ENCODE assay signal across 8 cellular contexts in the genomic region with DNA sequence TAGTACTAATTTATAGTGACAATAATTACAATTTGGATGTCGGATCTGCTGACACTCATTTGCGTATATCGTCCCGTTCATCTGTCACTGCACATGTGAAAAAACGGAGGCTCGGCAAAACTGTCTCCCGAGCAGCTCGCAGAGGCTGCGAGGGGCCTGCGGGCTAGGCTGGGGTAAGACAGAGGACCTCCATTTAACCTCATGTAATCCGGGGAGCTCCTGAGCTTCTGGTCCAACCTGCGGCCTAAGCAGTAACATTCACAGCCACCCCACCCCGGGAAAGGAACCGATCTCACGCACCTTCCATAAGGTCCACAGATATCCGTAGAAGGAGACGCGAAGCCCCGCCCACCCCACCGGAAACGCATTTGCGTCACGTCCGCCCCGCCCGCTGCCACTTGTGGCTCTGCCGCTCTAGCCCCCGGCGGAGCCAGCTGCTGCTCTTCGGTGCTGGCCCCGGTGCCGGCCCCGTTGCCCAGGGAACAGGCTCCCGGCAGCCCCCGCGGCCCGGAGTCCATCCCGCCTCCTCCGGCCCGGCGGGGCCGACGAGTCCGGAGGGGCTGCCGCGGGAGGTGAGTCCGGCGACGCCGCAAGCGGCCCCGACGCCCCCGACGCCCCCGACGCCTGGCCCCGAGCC. TPM values are rescaled to one million over a fixed set of nuclear protein-coding genes. Genes with fewer than 3 reads are reported as not detected.
DNase-seq lines count a peak whose midpoint lies in the region; ATAC-seq and TF ChIP-seq lines count a peak whose summit lies in the region.

A gene (minus strand): TSS at position 346 of the 637 bp plus-strand sequence. CDS start 39 bp downstream, at position 307.
A gene with protein sequence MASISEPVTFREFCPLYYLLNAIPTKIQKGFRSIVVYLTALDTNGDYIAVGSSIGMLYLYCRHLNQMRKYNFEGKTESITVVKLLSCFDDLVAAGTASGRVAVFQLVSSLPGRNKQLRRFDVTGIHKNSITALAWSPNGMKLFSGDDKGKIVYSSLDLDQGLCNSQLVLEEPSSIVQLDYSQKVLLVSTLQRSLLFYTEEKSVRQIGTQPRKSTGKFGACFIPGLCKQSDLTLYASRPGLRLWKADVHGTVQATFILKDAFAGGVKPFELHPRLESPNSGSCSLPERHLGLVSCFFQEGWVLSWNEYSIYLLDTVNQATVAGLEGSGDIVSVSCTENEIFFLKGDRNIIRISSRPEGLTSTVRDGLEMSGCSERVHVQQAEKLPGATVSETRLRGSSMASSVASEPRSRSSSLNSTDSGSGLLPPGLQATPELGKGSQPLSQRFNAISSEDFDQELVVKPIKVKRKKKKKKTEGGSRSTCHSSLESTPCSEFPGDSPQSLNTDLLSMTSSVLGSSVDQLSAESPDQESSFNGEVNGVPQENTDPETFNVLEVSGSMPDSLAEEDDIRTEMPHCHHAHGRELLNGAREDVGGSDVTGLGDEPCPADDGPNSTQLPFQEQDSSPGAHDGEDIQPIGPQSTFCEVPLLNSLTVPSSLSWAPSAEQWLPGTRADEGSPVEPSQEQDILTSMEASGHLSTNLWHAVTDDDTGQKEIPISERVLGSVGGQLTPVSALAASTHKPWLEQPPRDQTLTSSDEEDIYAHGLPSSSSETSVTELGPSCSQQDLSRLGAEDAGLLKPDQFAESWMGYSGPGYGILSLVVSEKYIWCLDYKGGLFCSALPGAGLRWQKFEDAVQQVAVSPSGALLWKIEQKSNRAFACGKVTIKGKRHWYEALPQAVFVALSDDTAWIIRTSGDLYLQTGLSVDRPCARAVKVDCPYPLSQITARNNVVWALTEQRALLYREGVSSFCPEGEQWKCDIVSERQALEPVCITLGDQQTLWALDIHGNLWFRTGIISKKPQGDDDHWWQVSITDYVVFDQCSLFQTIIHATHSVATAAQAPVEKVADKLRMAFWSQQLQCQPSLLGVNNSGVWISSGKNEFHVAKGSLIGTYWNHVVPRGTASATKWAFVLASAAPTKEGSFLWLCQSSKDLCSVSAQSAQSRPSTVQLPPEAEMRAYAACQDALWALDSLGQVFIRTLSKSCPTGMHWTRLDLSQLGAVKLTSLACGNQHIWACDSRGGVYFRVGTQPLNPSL (N-terminal part only) (plus strand): TSS at position 397 of the 637 bp plus-strand sequence. CDS start 13,781 bp downstream, outside the sequence.

- H3K4me1 Mint-ChIP-seq in T-helper 17 cell: peaks cover 23% of the 10 kb centered on the region

- DNase-seq in NCI-H187 (lab: John Stamatoyannopoulos, UW) (peak; percentile 95), T-helper 17 cell (peak; percentile 92 to 96 (median 93)), right atrium auricular region (ENCODE audit: low spot score) (peak; percentile 98), psoas muscle (peak; percentile 99)

- H3K27me3 ChIP-seq in right atrium auricular region (no peaks in the 10 kb centered on the region), psoas muscle (ENCODE audit: insufficient read depth in 3 of 3, low read length in 2 of 3) (no peaks in the 10 kb centered on the region)

- peaks cover 0 to 26% of the 10 kb centered on the region in 2 donors for H3K4me1 ChIP-seq in right atrium auricular region
- peaks cover 29% of the 10 kb centered on the region for H3K4me1 ChIP-seq in psoas muscle
- H3K4me1 ChIP-seq in urinary bladder (ENCODE audit: insufficient read depth): peaks cover 2% of the 10 kb centered on the region

- intact Hi-C loops in psoas muscle (cut with DNase I): loop anchor here (2.0 to 5.0 kb wide), 3 partner anchors 42 to 45 kb away; a partner anchor contains a TSS

- ATAC-seq in GM18498 (IDR thresholded peaks at IDR 0.05; ENCODE audit: unreplicated experiment) (peak; percentile 95), HG02938 (IDR thresholded peaks at IDR 0.05; ENCODE audit: unreplicated experiment) (peak; percentile 73), T-helper 17 cell (peak; percentile 94), psoas muscle (peak; percentile 96 to 98 (median 98))

- H3K9me3 ChIP-seq in T-helper 17 cell (ENCODE audit: control insufficient read depth, low read length, poor library complexity, severe bottlenecking) (no peaks in the 10 kb centered on the region), right atrium auricular region (no peaks in the 10 kb centered on the region), psoas muscle (no peaks in the 10 kb centered on the region)

- H3K27ac ChIP-seq in angular gyrus (ENCODE audit: low read depth, low read length) (peak within 1 kb of the TSS; percentile 92), right atrium auricular region (peak within 1 kb of the TSS; percentile 96 to 97), psoas muscle (peak within 1 kb of the TSS; percentile 94), urinary bladder (ENCODE audit: low read depth) (peak within 1 kb of the TSS; percentile 91)

- H3K27ac Mint-ChIP-seq in T-helper 17 cell: no peak within 1 kb of the TSS

- H3K27me3 Mint-ChIP-seq in T-helper 17 cell: no peaks in the 10 kb centered on the region

- H3K4me3 Mint-ChIP-seq in T-helper 17 cell: peak within 1 kb of the TSS; percentile 96

- H3K4me3 ChIP-seq in right atrium auricular region: peak within 1 kb of the TSS; percentile 83 to 98
- H3K4me3 ChIP-seq in psoas muscle: peak within 1 kb of the TSS; percentile 88
- H3K4me3 ChIP-seq in urinary bladder (ENCODE audit: low read depth, low read length): peak within 1 kb of the TSS; percentile 94

- H3K36me3 Mint-ChIP-seq in T-helper 17 cell (ENCODE audit: low read depth): no peaks in the 10 kb centered on the region

- H3K36me3 ChIP-seq in right atrium auricular region: peaks cover 6% of the 10 kb centered on the region
- peaks cover 0 to 26% of the 10 kb centered on the region in 2 donors for H3K36me3 ChIP-seq in psoas muscle (ENCODE audit: insufficient read depth in 1 of 2, low read depth in 1 of 2)
- H3K36me3 ChIP-seq in urinary bladder (ENCODE audit: insufficient read depth): no peaks in the 10 kb centered on the region

- TF ChIP-seq CTCF in right atrium auricular region (IDR thresholded peaks at IDR 0.05) (no peak), psoas muscle (IDR thresholded peaks at IDR 0.05) (no peak)

- 0 to 1% (median 1%) methylated on average over 37 to 58 of the region's 58 CpGs for WGBS in psoas muscle, 3 donors
- WGBS in urinary bladder: under 1% methylated on average over 58 of the region's 58 CpGs

RNA-seq across cellular contexts. Expression of the first gene that starts in this region (rescaled TPM):
- total RNA-seq in T-helper 17 cell (10 to 100 TPM; 17.1 to 21.3 TPM), right atrium auricular region (10 to 100 TPM; 25.0 to 31.3 TPM), psoas muscle (10 to 100 TPM; 27.8 to 40.1 (median 32.5) TPM), urinary bladder (32.7 TPM)
- polyA plus RNA-seq in psoas muscle (10 to 100 TPM; 22.5 to 42.4 (median 35.9) TPM), urinary bladder (29.3 TPM)

RNA-seq across cellular contexts. Expression of the second gene that starts in this region (rescaled TPM):
- 10 to 100 TPM in 1 of 2 donors, 1 to 10 TPM in 1; 8.4 to 16.6 TPM for total RNA-seq in T-helper 17 cell
- total RNA-seq in right atrium auricular region: 10 to 100 TPM; 13.2 to 15.5 TPM
- 10 to 100 TPM; 12.9 to 22.5 (median 18.4) TPM for total RNA-seq in psoas muscle
- 10 to 100 TPM in 1 of 3 donors, 1 to 10 TPM in 2; 5.7 to 19.9 (median 5.9) TPM for polyA plus RNA-seq in psoas muscle
- total RNA-seq in urinary bladder: 12.5 TPM
- 15.6 TPM for polyA plus RNA-seq in urinary bladder

Comparison
In these comparisons a context has a peak if more than half of its experiments do, and no peak if none do; other contexts are left out.
1. Peak in every context shown above with its lines: DNase-seq, ATAC-seq, H3K4me3 ChIP-seq and H3K27ac ChIP-seq.